Comparison of ENCODE assay signal across 13 cellular contexts in the genomic region with DNA sequence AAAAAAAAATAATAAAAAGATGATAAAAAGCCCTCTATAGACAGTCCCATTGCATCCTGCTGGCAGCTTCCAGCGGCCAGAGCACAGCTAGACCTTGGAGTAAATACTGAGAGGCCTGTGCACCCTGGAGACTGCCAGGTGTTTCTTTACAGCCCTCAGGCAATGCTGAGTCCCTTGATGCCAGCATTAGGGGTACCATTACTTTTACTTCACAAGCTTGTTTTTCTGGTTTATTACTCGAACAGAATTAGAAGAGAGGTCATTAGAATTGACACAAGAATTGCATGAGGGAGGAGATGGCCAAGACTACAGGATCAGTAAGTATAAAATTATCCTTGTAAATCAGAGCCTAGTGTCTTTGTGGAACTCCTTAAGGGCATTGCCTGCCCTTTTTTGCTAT. TPM values are rescaled to one million over a fixed set of nuclear protein-coding genes. Genes with fewer than 3 reads are reported as not detected.
A peak's percentile ranks its signal among the peaks of the same experiment; 100 is the strongest.
DNase-seq lines count a peak whose midpoint lies in the region; ATAC-seq and TF ChIP-seq lines count a peak whose summit lies in the region.
"Had no signal": no experiment of that assay in that cellular context is flagged by ENCODE, and none has a peak within 500 bp of the region (broad histone marks: within the 10 kb centered on the region; RNA-seq: fewer than 3 reads in every experiment).

No MANE protein-coding gene starts in this region.

- intact Hi-C loops in left cardiac atrium (cut with DNase I) = no loop called here

- H3K4me3 ChIP-seq in BE2C (ENCODE audit: low read depth, low read length) = no peak overlapping the region

- peaks cover 23% of the 10 kb centered on the region for H3K4me1 ChIP-seq in BE2C

- H3K36me3 Mint-ChIP-seq in HFFc6 (ENCODE audit: low read depth) = peaks cover 5% of the 10 kb centered on the region
- H3K36me3 Mint-ChIP-seq in nephron progenitor cell (ENCODE audit: low read depth) = peaks cover 8% of the 10 kb centered on the region
- H3K36me3 Mint-ChIP-seq in T-helper 2 cell treated with Interferon-gamma antibody and Interleukin-4, amounts not matched to agents 5 μg/mL and 100 μg/mL, for 36 hours (ENCODE audit: low read depth) = peaks cover 12% of the 10 kb centered on the region

- H3K9me3 ChIP-seq in BE2C = no peaks in the 10 kb centered on the region

- H3K27me3 ChIP-seq in BE2C = no peaks in the 10 kb centered on the region

- H3K4me1 Mint-ChIP-seq in HFFc6 (ENCODE audit: low read depth) = peaks cover 50% of the 10 kb centered on the region
- peaks cover 61% of the 10 kb centered on the region for H3K4me1 Mint-ChIP-seq in nephron progenitor cell
- H3K4me1 Mint-ChIP-seq in T-helper 2 cell treated with Interferon-gamma antibody and Interleukin-4, amounts not matched to agents 5 μg/mL and 100 μg/mL, for 36 hours (ENCODE audit: low read depth) = no peaks in the 10 kb centered on the region

- ATAC-seq in GM18861 (IDR thresholded peaks at IDR 0.05; ENCODE audit: unreplicated experiment) (no peak), left cardiac atrium (no peak)
- ATAC-seq: CD8-positive, alpha-beta T cell; HCT116 had no signal

- TF ChIP-seq CTCF in BE2C (IDR thresholded peaks at IDR 0.05; ENCODE audit: low read depth, low read length) (no peak), HFFc6 (IDR thresholded peaks at IDR 0.05) (no peak), nephron progenitor cell (IDR thresholded peaks at IDR 0.05) (no peak)

- DNase-seq in BE2C = peak; percentile 23
- peak; percentile 38 for DNase-seq in HFFc6
- peak; percentile 42 for DNase-seq in RPMI7951 (ENCODE audit: low read depth)
- DNase-seq in nephron progenitor cell = no peak
- DNase-seq in T-helper 2 cell treated with Interferon-gamma antibody and Interleukin-4, amounts not matched to agents 5 μg/mL and 100 μg/mL, for 36 hours (ENCODE audit: low spot score) = no peak
- DNase-seq in left cardiac atrium = no peak
- DNase-seq: ACHN; CD8-positive, alpha-beta T cell; NCI-H187; NCI-H2171 treated with DMSO at 0.1 percent for 48 hours had no signal

- H3K9me3 Mint-ChIP-seq in HFFc6 = no peaks in the 10 kb centered on the region
- no peaks in the 10 kb centered on the region for H3K9me3 Mint-ChIP-seq in nephron progenitor cell
- no peaks in the 10 kb centered on the region for H3K9me3 Mint-ChIP-seq in T-helper 2 cell treated with Interferon-gamma antibody and Interleukin-4, amounts not matched to agents 5 μg/mL and 100 μg/mL, for 36 hours
- H3K9me3 Mint-ChIP-seq: CD8-positive, alpha-beta T cell had no signal

- H3K27ac Mint-ChIP-seq in HFFc6 = peak overlapping the region; percentile 83
- H3K27ac Mint-ChIP-seq in nephron progenitor cell = peak overlapping the region; percentile 36
- no peak overlapping the region for H3K27ac Mint-ChIP-seq in T-helper 2 cell treated with Interferon-gamma antibody and Interleukin-4, amounts not matched to agents 5 μg/mL and 100 μg/mL, for 36 hours
- H3K27ac Mint-ChIP-seq: CD8-positive, alpha-beta T cell had no signal

- H3K27me3 Mint-ChIP-seq in HFFc6 (ENCODE audit: insufficient read depth) (peaks cover 2% of the 10 kb centered on the region), nephron progenitor cell (ENCODE audit: low read depth, poor library complexity) (no peaks in the 10 kb centered on the region)
- H3K27me3 Mint-ChIP-seq in T-helper 2 cell treated with Interferon-gamma antibody and Interleukin-4, amounts not matched to agents 5 μg/mL and 100 μg/mL, for 36 hours (ENCODE audit: low read depth) = peaks cover 19% of the 10 kb centered on the region

- peak overlapping the region; percentile 29 for H3K4me3 Mint-ChIP-seq in HFFc6
- H3K4me3 Mint-ChIP-seq in nephron progenitor cell = no peak overlapping the region
- no peak overlapping the region for H3K4me3 Mint-ChIP-seq in T-helper 2 cell treated with Interferon-gamma antibody and Interleukin-4, amounts not matched to agents 5 μg/mL and 100 μg/mL, for 36 hours
- H3K4me3 Mint-ChIP-seq: CD8-positive, alpha-beta T cell had no signal

- no peaks in the 10 kb centered on the region for H3K36me3 ChIP-seq in BE2C

RNA-seq across cellular contexts. Expression of a gene that starts 43.6 kb away (rescaled TPM):
- polyA plus RNA-seq in BE2C (2012; ENCODE audit: insufficient read depth, insufficient read length, low read depth) = not detected
- total RNA-seq in HFFc6 (2021; fragmentation: NEBNext Ultra II Directional; extraction: Animal tissue kit (Norgen Biotek cat#: 25700)) = under 1 TPM in 2 of 6 experiments, not detected in 4; 0.39 to 0.57 TPM
- total RNA-seq in RPMI7951 (2014; rRNA removed; shearing (Covaris generic)) = 4.0 and 4.7 TPM in 2 replicates
- not detected for total RNA-seq in left cardiac atrium
- total RNA-seq: CD8-positive, alpha-beta T cell; Daoy had no signal

Comparison
In these comparisons a context has a peak if more than half of its experiments do, and no peak if none do; other contexts are left out.
1. DNase-seq: peak in BE2C (single experiment), HFFc6 (single experiment) and RPMI7951 (single experiment); none in nephron progenitor cell (single experiment), T-helper 2 cell treated with Interferon-gamma antibody and Interleukin-4, amounts not matched to agents 5 μg/mL and 100 μg/mL, for 36 hours (single experiment) and left cardiac atrium (single experiment).